ENCODE assay signal across 19 cellular contexts in the genomic region with DNA sequence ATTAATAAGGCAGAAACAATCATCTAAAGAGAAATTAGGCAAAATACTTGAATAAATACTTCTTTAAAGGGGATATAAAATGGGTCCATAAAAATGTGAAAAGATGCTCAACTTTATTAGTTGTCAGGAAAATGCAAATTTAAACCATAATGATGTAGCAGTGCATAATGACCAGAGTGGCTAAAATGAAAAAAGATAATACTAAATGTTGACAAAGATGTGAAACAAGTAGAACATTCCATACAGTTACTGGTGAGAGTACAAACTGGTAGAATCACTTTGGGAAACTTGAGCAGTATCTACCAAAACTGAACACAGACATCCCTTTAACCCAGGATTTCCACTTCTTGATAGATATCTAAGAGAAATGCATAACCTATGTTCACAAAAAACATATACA. TPM values are rescaled to one million over a fixed set of nuclear protein-coding genes. Genes with fewer than 3 reads are reported as not detected.
"Had no signal": no experiment of that assay in that cellular context is flagged by ENCODE, and none has a peak within 500 bp of the region (broad histone marks: within the 10 kb centered on the region; RNA-seq: fewer than 3 reads in every experiment).

No MANE protein-coding gene starts in this region.

- H3K4me1 ChIP-seq: lower lobe of right lung, parathyroid adenoma had no signal

- H3K27me3 ChIP-seq: esophagus muscularis mucosa, sigmoid colon had no signal

- DNase-seq: activated CD4-positive, alpha-beta T cell treated with anti-CD3 and anti-CD28 coated beads for 48 hours; activated CD4-positive, CD25-positive, alpha-beta regulatory T cell; activated CD8-positive, alpha-beta T cell treated with anti-CD3 and anti-CD28 coated beads, Interleukin-2, amount 10 ng/mL, durations not matched to agents 7 days and 5 days; activated effector memory CD4-positive, alpha-beta T cell treated with Interleukin-2 at 50 U/mL for 16 hours; activated naive CD4-positive, alpha-beta T cell treated with anti-CD3 and anti-CD28 coated beads, Interleukin-2, amount 10 ng/mL, durations not matched to agents 7 days and 5 days; activated naive CD8-positive, alpha-beta T cell treated with anti-CD3 and anti-CD28 coated beads, Interleukin-2, amount 50 U/mL, for 24 hours; activated T-cell treated with anti-CD3 and anti-CD28 coated beads, Interleukin-2, amount 50 U/mL, for 4 hours; aorta; effector CD4-positive, alpha-beta T cell; foreskin fibroblast; hippocampal formation; islet precursor cell; lower lobe of right lung; natural killer cell; sigmoid colon; stimulated activated naive B cell treated with anti-CD40 and anti-IgM and Interleukin-4, amounts not matched to agents 10 μg/mL and 1 μg/mL and 100 μg/mL, for 72 hours; T-helper 9 cell had no signal

- H3K9ac ChIP-seq: parathyroid adenoma had no signal

- H3K27ac ChIP-seq: esophagus muscularis mucosa, lower lobe of right lung, parathyroid adenoma, sigmoid colon had no signal

- H3K4me3 ChIP-seq: lower lobe of right lung, sigmoid colon had no signal

- H3K79me2 ChIP-seq: parathyroid adenoma had no signal

- H3K36me3 Mint-ChIP-seq: activated naive CD4-positive, alpha-beta T cell treated with anti-CD3 and anti-CD28 coated beads, Interleukin-2, amount 10 ng/mL, durations not matched to agents 7 days and 5 days had no signal

- H2AFZ ChIP-seq: parathyroid adenoma had no signal

- H3K9me3 ChIP-seq: lower lobe of right lung, sigmoid colon had no signal

- ATAC-seq: activated CD8-positive, alpha-beta T cell treated with anti-CD3 and anti-CD28 coated beads, Interleukin-2, amount 10 ng/mL, durations not matched to agents 7 days and 5 days; activated naive CD8-positive, alpha-beta T cell treated with anti-CD3 and anti-CD28 coated beads, Interleukin-2, amount 50 U/mL, for 24 hours; activated T-cell treated with anti-CD3 and anti-CD28 coated beads, Interleukin-2, amount 50 U/mL, for 4 hours; lower lobe of right lung; natural killer cell; stimulated activated naive B cell treated with anti-CD40 and anti-IgM and Interleukin-4, amounts not matched to agents 10 μg/mL and 1 μg/mL and 100 μg/mL, for 72 hours had no signal

- H3K36me3 ChIP-seq: esophagus muscularis mucosa, lower lobe of right lung, sigmoid colon had no signal

- H3K4me3 Mint-ChIP-seq: activated CD8-positive, alpha-beta T cell treated with anti-CD3 and anti-CD28 coated beads, Interleukin-2, amount 10 ng/mL, durations not matched to agents 7 days and 5 days; activated naive CD4-positive, alpha-beta T cell treated with anti-CD3 and anti-CD28 coated beads, Interleukin-2, amount 10 ng/mL, durations not matched to agents 7 days and 5 days; activated naive CD8-positive, alpha-beta T cell treated with anti-CD3 and anti-CD28 coated beads, Interleukin-2, amount 50 U/mL, for 24 hours; activated T-cell treated with anti-CD3 and anti-CD28 coated beads, Interleukin-2, amount 50 U/mL, for 4 hours; natural killer cell; stimulated activated naive B cell treated with anti-CD40 and anti-IgM and Interleukin-4, amounts not matched to agents 10 μg/mL and 1 μg/mL and 100 μg/mL, for 72 hours had no signal

- H3K27ac Mint-ChIP-seq: activated CD8-positive, alpha-beta T cell treated with anti-CD3 and anti-CD28 coated beads, Interleukin-2, amount 10 ng/mL, durations not matched to agents 7 days and 5 days; activated naive CD4-positive, alpha-beta T cell treated with anti-CD3 and anti-CD28 coated beads, Interleukin-2, amount 10 ng/mL, durations not matched to agents 7 days and 5 days; activated naive CD8-positive, alpha-beta T cell treated with anti-CD3 and anti-CD28 coated beads, Interleukin-2, amount 50 U/mL, for 24 hours; natural killer cell; stimulated activated naive B cell treated with anti-CD40 and anti-IgM and Interleukin-4, amounts not matched to agents 10 μg/mL and 1 μg/mL and 100 μg/mL, for 72 hours had no signal

- H3K9me3 Mint-ChIP-seq: activated naive CD4-positive, alpha-beta T cell treated with anti-CD3 and anti-CD28 coated beads, Interleukin-2, amount 10 ng/mL, durations not matched to agents 7 days and 5 days had no signal

RNA-seq across cellular contexts. Expression of a gene that starts 5.0 kb away (rescaled TPM):
- total RNA-seq: activated CD8-positive, alpha-beta T cell treated with anti-CD3 and anti-CD28 coated beads, Interleukin-2, amount 10 ng/mL, durations not matched to agents 7 days and 5 days had no signal
